In genomic region chr2:212928681-212929080, GRCh38 we compare ENCODE assay signal across 20 cellular contexts.
DNase-seq lines count a peak whose midpoint lies in the region; ATAC-seq and TF ChIP-seq lines count a peak whose summit lies in the region.
"Had no signal": no experiment of that assay in that cellular context is flagged by ENCODE, and none has a peak within 500 bp of the region (broad histone marks: within the 10 kb centered on the region; RNA-seq: fewer than 3 reads in every experiment).

No MANE protein-coding gene starts in this region.

- TF ChIP-seq CTCF in right atrium auricular region (IDR thresholded peaks at IDR 0.05) (no peak), epithelial cell of esophagus (IDR thresholded peaks at IDR 0.05; ENCODE audit: insufficient read depth, low read depth, low read length, missing control alignments) (no peak), Calu3 (IDR thresholded peaks at IDR 0.05; ENCODE audit: unreplicated experiment) (no peak)

- intact Hi-C loops in Right ventricle myocardium superior (cut with DNase I) (no loop called here), right cardiac atrium (cut with DNase I) (no loop called here), aorta (cut with DNase I) (no loop called here), Calu3 (cut with micrococcal nuclease; ENCODE audit: unreplicated experiment) (no loop called here)

- H3K4me1 ChIP-seq in right atrium auricular region (peaks cover 0 to 9% of the 10 kb centered on the region in 2 donors), right cardiac atrium (ENCODE audit: control insufficient read depth, insufficient read depth, low read length) (peaks cover 5% of the 10 kb centered on the region), aorta (ENCODE audit: control insufficient read depth in 1 of 2, insufficient read depth in 2 of 2, low read length in 2 of 2) (no peaks in the 10 kb centered on the region)
- H3K4me1 ChIP-seq: upper lobe of right lung had no signal

- H3K36me3 Mint-ChIP-seq in Calu3 (ENCODE audit: insufficient read depth, unreplicated experiment) = no peaks in the 10 kb centered on the region
- H3K36me3 Mint-ChIP-seq: CD8-positive, alpha-beta T cell; T-cell had no signal

- H3K4me1 Mint-ChIP-seq in Calu3 (ENCODE audit: low read depth, unreplicated experiment) = no peaks in the 10 kb centered on the region
- H3K4me1 Mint-ChIP-seq: T-cell had no signal

- H3K27me3 ChIP-seq in right atrium auricular region (no peaks in the 10 kb centered on the region), right cardiac atrium (ENCODE audit: control insufficient read depth, insufficient read depth) (no peaks in the 10 kb centered on the region), aorta (ENCODE audit: control insufficient read depth in 1 of 2, insufficient read depth in 2 of 2, low read length in 1 of 2) (no peaks in the 10 kb centered on the region)
- H3K27me3 ChIP-seq: neutrophil, upper lobe of right lung had no signal

- no peak overlapping the region for H3K4me3 ChIP-seq in right atrium auricular region
- no peak overlapping the region for H3K4me3 ChIP-seq in epithelial cell of esophagus (ENCODE audit: low read length)
- no peak overlapping the region for H3K4me3 ChIP-seq in right cardiac atrium (ENCODE audit: low read length)
- no peak overlapping the region for H3K4me3 ChIP-seq in aorta (ENCODE audit: low read length in 2 of 2)
- H3K4me3 ChIP-seq: dorsolateral prefrontal cortex, upper lobe of right lung had no signal

- H3K27me3 Mint-ChIP-seq in Calu3 (ENCODE audit: unreplicated experiment) = no peaks in the 10 kb centered on the region
- H3K27me3 Mint-ChIP-seq: T-cell had no signal

- H3K4me3 Mint-ChIP-seq in Calu3 (ENCODE audit: low read depth, unreplicated experiment) = no peak overlapping the region
- H3K4me3 Mint-ChIP-seq: CD8-positive, alpha-beta T cell; T-cell had no signal

- H3K9me3 ChIP-seq in right atrium auricular region (peaks cover 0 to 5% of the 10 kb centered on the region in 2 donors), right cardiac atrium (ENCODE audit: control insufficient read depth, low read length) (no peaks in the 10 kb centered on the region), aorta (ENCODE audit: control insufficient read depth, low read length) (peaks cover 2% of the 10 kb centered on the region)
- H3K9me3 ChIP-seq: neutrophil, upper lobe of right lung had no signal

- H3K27ac Mint-ChIP-seq in Calu3 (ENCODE audit: unreplicated experiment) = no peak overlapping the region
- H3K27ac Mint-ChIP-seq: CD8-positive, alpha-beta T cell; T-cell had no signal

- CTCF ChIA-PET in Calu3 (lab: Charles Lee) = no interaction called here

- WGBS in right cardiac atrium = 69% methylated on average over 4 of the region's 4 CpGs
- 84 to 91% methylated on average over 4 of the region's 4 CpGs for WGBS in aorta, 2 donors

- H3K27ac ChIP-seq in right atrium auricular region (peak overlapping the region in 1 of 2 donors; percentile 52), right cardiac atrium (ENCODE audit: low read length) (no peak overlapping the region), aorta (ENCODE audit: low read depth in 1 of 2, low read length in 2 of 2) (no peak overlapping the region)
- H3K27ac ChIP-seq: dorsolateral prefrontal cortex, KMS-11, neutrophil, upper lobe of right lung had no signal

- H3K9me3 Mint-ChIP-seq in Calu3 (ENCODE audit: low read depth, unreplicated experiment) = no peaks in the 10 kb centered on the region
- H3K9me3 Mint-ChIP-seq: T-cell had no signal

- DNase-seq in Right ventricle myocardium superior (no peak), right atrium auricular region (ENCODE audit: low spot score) (no peak), epithelial cell of esophagus (ENCODE audit: low read depth) (peak; percentile 62), right cardiac atrium (no peak), aorta (no peak), Calu3 (no peak), amniotic stem cell (lab: John Stamatoyannopoulos, UW) (no peak)
- DNase-seq: activated CD4-positive, alpha-beta T cell treated with anti-CD3 and anti-CD28 coated beads, Interleukin-2, amount 50 U/mL, for 4 hours; activated naive CD4-positive, alpha-beta T cell treated with anti-CD3 and anti-CD28 coated beads, Interleukin-2, amount 50 U/mL, for 16 hours; CD8-positive, alpha-beta T cell; dorsolateral prefrontal cortex; NCI-H1048; NCI-H510A treated with DMSO at 0.1 percent for 48 hours; SHP77; stimulated activated naive CD8-positive, alpha-beta T cell treated with anti-CD3 and anti-CD28 coated beads, Interleukin-15, Interleukin-2, amounts not matched to agents 100 U/mL and 50 U/mL, for 24 hours; T-cell; upper lobe of right lung had no signal

- no TSS peak for BruUV-seq in Calu3 (replicated peaks; lab: Mats Ljungman, UMichigan)

- H3K36me3 ChIP-seq in right atrium auricular region (no peaks in the 10 kb centered on the region), aorta (ENCODE audit: control insufficient read depth in 1 of 2, insufficient read depth in 2 of 2, low read length in 1 of 2) (no peaks in the 10 kb centered on the region)
- H3K36me3 ChIP-seq: neutrophil, upper lobe of right lung had no signal

- ATAC-seq in Right ventricle myocardium superior (ENCODE audit: poor library complexity) (peak; percentile 73), right cardiac atrium (peak; percentile 64), aorta (ENCODE audit: low FRiP score) (peak; percentile 61), GM19467 (IDR thresholded peaks at IDR 0.05; ENCODE audit: unreplicated experiment) (no peak)
- ATAC-seq: CD8-positive, alpha-beta T cell; T-cell; upper lobe of right lung had no signal
